In the genomic region with DNA sequence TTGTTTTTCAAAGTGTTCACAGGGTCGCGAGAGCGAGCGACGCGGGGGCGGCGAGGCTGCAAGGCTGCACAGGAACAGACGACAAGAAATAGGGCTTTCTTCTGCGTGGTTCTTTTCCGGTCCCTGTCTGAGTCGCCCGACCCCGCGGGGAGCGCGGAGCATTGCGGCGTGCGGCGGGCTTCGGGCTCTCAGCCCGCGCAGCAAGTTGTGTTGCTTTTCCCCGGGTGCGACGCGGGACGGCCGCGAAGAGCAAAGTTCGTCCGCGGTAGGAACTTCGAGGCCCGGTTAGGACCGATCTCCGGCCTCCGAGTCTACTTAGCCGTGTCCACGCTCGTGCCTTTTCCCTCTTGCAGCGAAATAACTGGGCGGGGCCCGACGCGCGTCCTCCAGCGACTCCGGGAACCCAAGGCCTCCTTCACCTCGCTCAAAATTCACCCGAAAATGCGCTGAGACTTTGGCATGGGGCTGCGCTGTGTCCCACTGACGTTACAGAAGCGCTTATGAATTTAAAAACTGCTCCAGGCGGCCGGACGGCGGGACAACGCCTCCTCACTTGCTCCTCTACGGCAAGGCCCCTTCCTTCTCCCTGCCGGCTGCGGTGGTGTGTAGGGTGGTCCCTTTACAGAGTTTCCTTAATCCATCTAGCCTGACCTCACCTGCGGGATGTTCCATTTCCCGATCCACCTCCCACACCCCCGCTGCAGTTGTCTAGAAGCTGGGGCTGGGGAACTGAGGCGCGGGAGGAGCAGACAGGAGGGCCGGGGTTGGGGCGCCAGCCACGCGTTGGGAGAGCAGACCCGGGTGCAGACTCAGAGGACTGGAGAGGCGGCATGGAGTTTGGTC, we compare ENCODE assay signal across 8 cellular contexts. TPM values are rescaled to one million over a fixed set of nuclear protein-coding genes. Genes with fewer than 3 reads are reported as not detected.
A peak's percentile ranks its signal among the peaks of the same experiment; 100 is the strongest.
DNase-seq lines count a peak whose midpoint lies in the region; ATAC-seq lines count a peak whose summit lies in the region.

No MANE protein-coding gene starts in this region.

- peaks cover 78% of the 10 kb centered on the region for H3K27me3 Mint-ChIP-seq in T-helper 2 cell treated with Interferon-gamma antibody and Interleukin-4, amounts not matched to agents 5 μg/mL and 100 μg/mL, for 36 hours (ENCODE audit: low read depth)
- peaks cover 18 to 20% of the 10 kb centered on the region in 2 donors for H3K27me3 Mint-ChIP-seq in natural killer cell treated with Interleukin-12 subunit alpha and Interleukin-12 subunit beta and Interleukin-15 and Interleukin-18, amount 100 ng/mL, for 72 hours

- H3K4me1 Mint-ChIP-seq in T-helper 2 cell treated with Interferon-gamma antibody and Interleukin-4, amounts not matched to agents 5 μg/mL and 100 μg/mL, for 36 hours (ENCODE audit: low read depth) = peaks cover 45% of the 10 kb centered on the region
- H3K4me1 Mint-ChIP-seq in natural killer cell treated with Interleukin-12 subunit alpha and Interleukin-12 subunit beta and Interleukin-15 and Interleukin-18, amount 100 ng/mL, for 72 hours (ENCODE audit: low read depth in 2 of 2) = peaks cover 51 to 54% of the 10 kb centered on the region in 2 donors

- H3K9me3 ChIP-seq in BLaER1 = no peaks in the 10 kb centered on the region

- H3K27ac Mint-ChIP-seq in T-helper 2 cell treated with Interferon-gamma antibody and Interleukin-4, amounts not matched to agents 5 μg/mL and 100 μg/mL, for 36 hours = peak overlapping the region; percentile 62
- peak overlapping the region; percentile 75 to 80 for H3K27ac Mint-ChIP-seq in natural killer cell treated with Interleukin-12 subunit alpha and Interleukin-12 subunit beta and Interleukin-15 and Interleukin-18, amount 100 ng/mL, for 72 hours

- peaks cover 7% of the 10 kb centered on the region for H3K36me3 ChIP-seq in BLaER1

- H3K4me1 ChIP-seq in BLaER1 = peaks cover 47% of the 10 kb centered on the region

- H3K27me3 ChIP-seq in BLaER1 = peaks cover 53% of the 10 kb centered on the region

- H3K36me3 Mint-ChIP-seq in T-helper 2 cell treated with Interferon-gamma antibody and Interleukin-4, amounts not matched to agents 5 μg/mL and 100 μg/mL, for 36 hours (ENCODE audit: low read depth) = peaks cover 6% of the 10 kb centered on the region
- no peaks in the 10 kb centered on the region for H3K36me3 Mint-ChIP-seq in natural killer cell treated with Interleukin-12 subunit alpha and Interleukin-12 subunit beta and Interleukin-15 and Interleukin-18, amount 100 ng/mL, for 72 hours

- peak; percentile 44 for DNase-seq in T-helper 2 cell treated with Interferon-gamma antibody and Interleukin-4, amounts not matched to agents 5 μg/mL and 100 μg/mL, for 36 hours (ENCODE audit: low spot score)
- DNase-seq in dermis blood vessel endothelial cell (peak; percentile 30), ureter (ENCODE audit: low spot score) (peak; percentile 44), left lobe of liver (ENCODE audit: low spot score) (no peak)
- no peak for DNase-seq in natural killer cell treated with Interleukin-12 subunit alpha and Interleukin-12 subunit beta and Interleukin-15 and Interleukin-18, amount 100 ng/mL, for 72 hours (ENCODE audit: low spot score)
- no peak for DNase-seq in NK-92 treated with Interleukin-12 subunit alpha and Interleukin-12 subunit beta, amount 100 ng/mL, for 24 hours (lab: John Stamatoyannopoulos, UW)

- H3K9ac ChIP-seq in BLaER1 = peak overlapping the region; percentile 15

- peaks cover 65% of the 10 kb centered on the region for H4K20me1 ChIP-seq in BLaER1

- peak overlapping the region; percentile 99 for H3K4me2 ChIP-seq in BLaER1

- no peak for ATAC-seq in natural killer cell treated with Interleukin-12 subunit alpha and Interleukin-12 subunit beta and Interleukin-15 and Interleukin-18, amount 100 ng/mL, for 72 hours
- ATAC-seq in HG03045 (IDR thresholded peaks at IDR 0.05; ENCODE audit: unreplicated experiment) (no peak), left lobe of liver (no peak)

- no peak overlapping the region for H3K27ac ChIP-seq in BLaER1

- no peaks in the 10 kb centered on the region for H3K9me3 Mint-ChIP-seq in T-helper 2 cell treated with Interferon-gamma antibody and Interleukin-4, amounts not matched to agents 5 μg/mL and 100 μg/mL, for 36 hours
- no peaks in the 10 kb centered on the region for H3K9me3 Mint-ChIP-seq in natural killer cell treated with Interleukin-12 subunit alpha and Interleukin-12 subunit beta and Interleukin-15 and Interleukin-18, amount 100 ng/mL, for 72 hours

- peak overlapping the region; percentile 82 for H3K4me3 Mint-ChIP-seq in T-helper 2 cell treated with Interferon-gamma antibody and Interleukin-4, amounts not matched to agents 5 μg/mL and 100 μg/mL, for 36 hours
- H3K4me3 Mint-ChIP-seq in natural killer cell treated with Interleukin-12 subunit alpha and Interleukin-12 subunit beta and Interleukin-15 and Interleukin-18, amount 100 ng/mL, for 72 hours = peak overlapping the region; percentile 81

- H3K4me3 ChIP-seq in BLaER1 = peak overlapping the region; percentile 95

RNA-seq across cellular contexts. Expression of a gene that starts 1.5 kb away (rescaled TPM):
- total RNA-seq in dermis blood vessel endothelial cell = 18.9 and 27.3 TPM in 2 replicates
- total RNA-seq in natural killer cell treated with Interleukin-12 subunit alpha and Interleukin-12 subunit beta and Interleukin-15 and Interleukin-18, amount 100 ng/mL, for 72 hours = 10 to 100 TPM; 19.2 to 26.6 TPM
- total RNA-seq in ureter = 18.3 TPM
- 9.1 TPM for total RNA-seq in left lobe of liver

Comparison
In these comparisons a context has a peak if more than half of its experiments do, and no peak if none do; other contexts are left out.
1. DNase-seq: peak in T-helper 2 cell treated with Interferon-gamma antibody and Interleukin-4, amounts not matched to agents 5 μg/mL and 100 μg/mL, for 36 hours (single experiment), dermis blood vessel endothelial cell (single experiment) and ureter (single experiment); none in natural killer cell treated with Interleukin-12 subunit alpha and Interleukin-12 subunit beta and Interleukin-15 and Interleukin-18, amount 100 ng/mL, for 72 hours (single experiment), NK-92 treated with Interleukin-12 subunit alpha and Interleukin-12 subunit beta, amount 100 ng/mL, for 24 hours (single experiment) and left lobe of liver (single experiment).